In genomic region chr17:57406981-57407286, GRCh38 we compare ENCODE assay signal across 10 cellular contexts.
DNase-seq lines count a peak whose midpoint lies in the region; ATAC-seq, FAIRE-seq and TF ChIP-seq lines count a peak whose summit lies in the region.
"Had no signal": no experiment of that assay in that cellular context is flagged by ENCODE, and none has a peak within 500 bp of the region (broad histone marks: within the 10 kb centered on the region; RNA-seq: fewer than 3 reads in every experiment).

No MANE protein-coding gene starts in this region.

- POLR2A ChIA-PET in IMR-90 (lab: Charles Lee; ENCODE audit: unreplicated experiment) = no interaction called here
- POLR2A ChIA-PET in H1 (lab: Charles Lee; ENCODE audit: partially characterized antibody) = interaction anchor here (1.0 to 1.2 kb wide), 3 partner anchors 11 to 77 kb away, joined by 3 read pairs; no protein-coding TSS in a partner anchor

- H3K56ac ChIP-seq in IMR-90 (ENCODE audit: extremely low read depth, insufficient read depth, low read length) = no peak overlapping the region
- no peak overlapping the region for H3K56ac ChIP-seq in H1 (replicated peaks; ENCODE audit: insufficient read length, low read depth, low read length)

- no peaks in the 10 kb centered on the region for H3K9me3 ChIP-seq in IMR-90 (ENCODE audit: control insufficient read depth, insufficient read depth, low read length)
- no peaks in the 10 kb centered on the region for H3K9me3 ChIP-seq in H1 (ENCODE audit: insufficient read depth in 2 of 2, low read depth in 1 of 2, low read length in 1 of 2)
- no peaks in the 10 kb centered on the region for H3K9me3 ChIP-seq in prostate gland
- no peaks in the 10 kb centered on the region for H3K9me3 ChIP-seq in vagina
- H3K9me3 ChIP-seq: esophagus muscularis mucosa had no signal

- H3K27me3 ChIP-seq in IMR-90 (ENCODE audit: control insufficient read depth, insufficient read depth, low read length) (no peaks in the 10 kb centered on the region), H1 (replicated peaks in 1 of 4; ENCODE audit: control insufficient read depth in 3 of 4, extremely low read depth in 1 of 4, insufficient read depth in 3 of 4, low read length in 3 of 4) (no peaks in the 10 kb centered on the region), prostate gland (replicated peaks; ENCODE audit: insufficient read depth) (no peaks in the 10 kb centered on the region), vagina (no peaks in the 10 kb centered on the region)
- H3K27me3 ChIP-seq: esophagus muscularis mucosa had no signal

- no peaks in the 10 kb centered on the region; the same call in 1 of the 2 replicates for H3K23me2 ChIP-seq in H1 (ENCODE audit: low read depth, low read length)

- H3K4me1 ChIP-seq in IMR-90 (ENCODE audit: control insufficient read depth, insufficient read depth, low read length) = peaks cover 12% of the 10 kb centered on the region
- H3K4me1 ChIP-seq in H1 (replicated peaks in 1 of 4; ENCODE audit: control insufficient read depth in 3 of 4, insufficient read depth in 4 of 4, low read length in 3 of 4) = peaks cover 12 to 27% (median 26%) of the 10 kb centered on the region in 4 experiments
- H3K4me1 ChIP-seq in prostate gland (replicated peaks) = peaks cover 26% of the 10 kb centered on the region
- H3K4me1 ChIP-seq in vagina = peaks cover 18% of the 10 kb centered on the region

- H2BK15ac ChIP-seq in IMR-90 (ENCODE audit: low read depth, low read length) (0 out of 3 replicates have a peak overlapping the region, but pooled peaks have one; percentile 44), H1 (ENCODE audit: low read length) (0 out of 2 replicates have a peak overlapping the region, but pooled peaks have one; percentile 72)

- H4K8ac ChIP-seq in IMR-90 (ENCODE audit: low read depth in 2 of 2, low read length in 2 of 2) = peak overlapping the region in 1 of 2 experiments; percentile 18; a peak in 1 of 4 replicates
- no peak overlapping the region for H4K8ac ChIP-seq in H1 (ENCODE audit: extremely low read depth, insufficient read depth, low read length)

- ATAC-seq in IMR-90 (ENCODE audit: low read depth) = no peak

- H3K9ac ChIP-seq in IMR-90 (ENCODE audit: low read depth, low read length) (no peak overlapping the region), H1 (replicated peaks in 1 of 4; ENCODE audit: extremely low read depth in 1 of 4, low read depth in 3 of 4, low read length in 3 of 4) (no peak overlapping the region)

- no peak overlapping the region for H3K27ac ChIP-seq in IMR-90 (ENCODE audit: insufficient read depth, low read length)
- H3K27ac ChIP-seq in H1 (ENCODE audit: low read depth, low read length) = peak overlapping the region; percentile 62; the same call in 1 of the 2 replicates
- H3K27ac ChIP-seq in prostate gland = peak overlapping the region; percentile 76 to 87
- no peak overlapping the region for H3K27ac ChIP-seq in vagina

- TF ChIP-seq RAD21 in IMR-90 (IDR thresholded peaks at IDR 0.05; ENCODE audit: low read length) (no peak), H1 (IDR thresholded peaks at IDR 0.05 in 1 of 2, conservative IDR thresholded peaks at IDR 0.05 in 1 of 2; ENCODE audit: low read depth in 2 of 2, low read length in 2 of 2) (no peak)

- H3K23ac ChIP-seq in IMR-90 (ENCODE audit: low read depth, low read length) = peak overlapping the region; percentile 1; the same call in 1 of the 2 replicates
- H3K23ac ChIP-seq in H1 (ENCODE audit: insufficient read length) = no peak overlapping the region

- H2BK120ac ChIP-seq in IMR-90 (ENCODE audit: low read depth, low read length) (peak overlapping the region; percentile 7; the same call in 1 of the 2 replicates), H1 (replicated peaks; ENCODE audit: low read depth, low read length) (no peak overlapping the region)

- no peak overlapping the region for H3K4me3 ChIP-seq in IMR-90 (ENCODE audit: insufficient read depth, low read depth, low read length)
- H3K4me3 ChIP-seq in H1 (ENCODE audit: extremely low read depth in 1 of 4, insufficient read depth in 2 of 4, low read depth in 3 of 4, low read length in 4 of 4) = no peak overlapping the region
- H3K4me3 ChIP-seq in prostate gland = no peak overlapping the region
- H3K4me3 ChIP-seq in vagina = no peak overlapping the region
- H3K4me3 ChIP-seq: esophagus muscularis mucosa had no signal

- intact Hi-C loops in IMR-90 (cut with micrococcal nuclease) = loop anchor here (2.0 kb wide), 1 partner anchor 36 kb away; no protein-coding TSS in a partner anchor
- intact Hi-C loops in prostate gland (cut with DNase I) = loop anchor here (5.0 to 10.0 kb wide), 3 partner anchors 148 to 258 kb away; partner anchors contain the start of gene MSI2
- intact Hi-C loops in vagina (cut with DNase I) = no loop called here

- BruUV-seq in IMR-90 (replicated peaks; lab: Mats Ljungman, UMichigan) = no TSS peak

- peak overlapping the region; percentile 23; the same call in 1 of the 2 replicates for H3K14ac ChIP-seq in IMR-90 (replicated peaks; ENCODE audit: low read depth, low read length)
- no peak overlapping the region for H3K14ac ChIP-seq in H1 (ENCODE audit: insufficient read length)

- H3K18ac ChIP-seq in IMR-90 (ENCODE audit: low read depth, low read length) (peak overlapping the region; percentile 36), H1 (ENCODE audit: extremely low read depth, low read length) (0 out of 2 replicates have a peak overlapping the region, but pooled peaks have one; percentile 0)

- H3K36me3 ChIP-seq in IMR-90 (ENCODE audit: control insufficient read depth, insufficient read depth, low read length) (peaks cover 6% of the 10 kb centered on the region; the same call in 1 of the 2 replicates), H1 (ENCODE audit: control insufficient read depth in 2 of 4, insufficient read depth in 4 of 4, low read length in 3 of 4) (0 out of 8 replicates have a peak, but pooled peaks cover 0 to 2% (median 0%) of the 10 kb centered on the region in 4 experiments), prostate gland (no peaks in the 10 kb centered on the region), vagina (no peaks in the 10 kb centered on the region)

- WGBS in IMR-90 (ENCODE audit: extremely low coverage in 2 of 2, insufficient read length in 1 of 2), 2 experiments = 95% methylated on average over 4 of the region's 12 CpGs; no CpG with 5 or more reads in 1 of the 2 experiments
- 90% methylated on average over 12 of the region's 12 CpGs; no CpG with 5 or more reads in 1 of the 2 experiments for WGBS in H1 (ENCODE audit: extremely low coverage in 1 of 2, insufficient coverage in 1 of 2, insufficient read length in 1 of 2, insufficient replicate concordance in 2 of 2, low coverage in 1 of 2, low lambda C conversion rate in 2 of 2, missing lambda C conversion rate in 1 of 2), 2 experiments
- 53% methylated on average over 12 of the region's 12 CpGs for WGBS in prostate gland

- TF ChIP-seq POLR2A in IMR-90 (IDR thresholded peaks at IDR 0.05; ENCODE audit: low read depth, low read length) = no peak
- TF ChIP-seq POLR2A in H1 (IDR thresholded peaks at IDR 0.05; ENCODE audit: control extremely low read depth in 1 of 2, low read depth in 2 of 2, low read length in 2 of 2) = no peak
- TF ChIP-seq POLR2A in prostate gland (IDR thresholded peaks at IDR 0.05) = no peak
- no peak for TF ChIP-seq POLR2A in vagina (IDR thresholded peaks at IDR 0.05)

- in situ Hi-C loops in IMR-90 (cut with MboI; ENCODE audit: low sequenced_read_pairs) = no loop called here

- H2BK12ac ChIP-seq in H1 (ENCODE audit: low read depth, low read length) = no peak overlapping the region

- H4K5ac ChIP-seq in IMR-90 (ENCODE audit: low read depth, low read length) (peak overlapping the region; percentile 38), H1 (ENCODE audit: insufficient read length, low read depth, low read length) (peak overlapping the region; percentile 20)

- H3K4me2 ChIP-seq in IMR-90 (ENCODE audit: low read depth, low read length) (no peak overlapping the region), H1 (ENCODE audit: insufficient read depth in 1 of 2, low read depth in 2 of 2, low read length in 2 of 2) (0 out of 4 replicates have a peak overlapping the region, but pooled peaks of 1 of the 2 experiments have one; percentile 71)

- H2BK5ac ChIP-seq in IMR-90 (ENCODE audit: low read depth, low read length, poor library complexity, severe bottlenecking) (no peak overlapping the region), H1 (ENCODE audit: low read depth, low read length) (0 out of 2 replicates have a peak overlapping the region, but pooled peaks have one; percentile 86)

- dilution Hi-C loops in IMR-90 (cut with HindIII; ENCODE audit: low sequenced_read_pairs, unreplicated experiment) = no loop called here

- peaks cover 3% of the 10 kb centered on the region; the same call in 1 of the 2 replicates for H4K20me1 ChIP-seq in IMR-90 (ENCODE audit: insufficient read depth, low read length)
- peaks cover 3 to 4% of the 10 kb centered on the region in 2 experiments for H4K20me1 ChIP-seq in H1 (replicated peaks in 1 of 2; ENCODE audit: control insufficient read depth in 1 of 2, insufficient read depth in 2 of 2, low read length in 2 of 2)

- H4K91ac ChIP-seq in IMR-90 (ENCODE audit: insufficient read depth, low read depth, low read length) (peak overlapping the region; percentile 11), H1 (replicated peaks; ENCODE audit: insufficient read length, low read length) (no peak overlapping the region)

- no peak overlapping the region for H2AK9ac ChIP-seq in IMR-90 (replicated peaks; ENCODE audit: low read depth, low read length, poor library complexity)

- no peak for TF ChIP-seq EP300 in H1 (IDR thresholded peaks at IDR 0.05; ENCODE audit: borderline replicate concordance in 1 of 2, low read depth in 2 of 2, low read length in 2 of 2)

- TF ChIP-seq CTCF in IMR-90 (conservative IDR thresholded peaks at IDR 0.05; ENCODE audit: low read depth, low read length) (no peak), H1 (IDR thresholded peaks at IDR 0.05; ENCODE audit: control extremely low read depth in 1 of 3, insufficient read depth in 1 of 3, low read depth in 1 of 3, low read length in 3 of 3) (no peak), prostate gland (IDR thresholded peaks at IDR 0.05) (no peak), vagina (IDR thresholded peaks at IDR 0.05) (no peak)

- CTCF ChIA-PET in IMR-90 (lab: Yijun Ruan, JAX) (no interaction called here), H1 (lab: Charles Lee; ENCODE audit: partially characterized antibody) (interaction anchor here (0.7 to 3.5 kb wide), 7 partner anchors 10 to 286 kb away, joined by 3 to 14 read pairs (median 4); no protein-coding TSS in a partner anchor)

- H2BK20ac ChIP-seq in IMR-90 (ENCODE audit: low read depth, low read length) (peak overlapping the region; percentile 2; the same call in 1 of the 2 replicates), H1 (ENCODE audit: low read length) (no peak overlapping the region)

- FAIRE-seq in H1 (lab: Jason Lieb, UNC) = no peak

- H3K79me2 ChIP-seq in H1 (ENCODE audit: control insufficient read depth in 1 of 2, insufficient read depth in 2 of 2, low read length in 2 of 2) = peaks cover 0 to 41% of the 10 kb centered on the region in 2 experiments; a peak in 2 of 4 replicates

- H3K79me1 ChIP-seq in IMR-90 (ENCODE audit: low read depth in 1 of 2, low read length in 2 of 2) (peaks cover 10 to 20% of the 10 kb centered on the region in 2 experiments; a peak in 3 of 4 replicates), H1 (ENCODE audit: low read depth, low read length) (peaks cover 4% of the 10 kb centered on the region)

- H3K4ac ChIP-seq in IMR-90 (ENCODE audit: low read depth, low read length) (peak overlapping the region; percentile 54), H1 (replicated peaks; ENCODE audit: insufficient read length, low read depth, low read length) (no peak overlapping the region)

- H2AK5ac ChIP-seq in IMR-90 (ENCODE audit: low read depth, low read length) = peak overlapping the region; percentile 38; the same call in 1 of the 2 replicates
- H2AK5ac ChIP-seq in H1 (ENCODE audit: low read depth, low read length) = no peak overlapping the region

- H3K9me1 ChIP-seq in IMR-90 (ENCODE audit: insufficient read depth, low read length) = peaks cover 14% of the 10 kb centered on the region

- DNase-seq in COLO668 (lab: John Stamatoyannopoulos, UW; ENCODE audit: unreplicated experiment) = peak; percentile 16
- DNase-seq in IMR-90 = no peak
- no peak for DNase-seq in H1 (ENCODE audit: low read depth in 1 of 2, low spot score in 2 of 2)
- DNase-seq in prostate gland (ENCODE audit: low spot score) = no peak
- DNase-seq in vagina (ENCODE audit: extremely low spot score in 2 of 2) = no peak
- no peak for DNase-seq in hepatic stellate cell (ENCODE audit: low spot score)
- no peak for DNase-seq in kidney tubule cell (ENCODE audit: low spot score)
- DNase-seq: activated CD4-positive, alpha-beta T cell treated with anti-CD3 and anti-CD28 coated beads for 1 hour; DMS79 treated with DMSO at 0.1 percent for 48 hours had no signal

- no peak overlapping the region for H2AFZ ChIP-seq in IMR-90 (replicated peaks; ENCODE audit: low read length, poor library complexity)
- H2AFZ ChIP-seq in H1 (ENCODE audit: low read length) = no peak overlapping the region

Comparison
In these comparisons a context has a peak if more than half of its experiments do, and no peak if none do; other contexts are left out.
1. H3K27ac ChIP-seq: peak in H1 (single experiment) and prostate gland (2 of 2); none in IMR-90 (single experiment) and vagina (single experiment).